ENCODE assay signal across 8 cellular contexts in genomic region chr9:34628656-34629491, GRCh38. TPM values are rescaled to one million over a fixed set of nuclear protein-coding genes. Genes with fewer than 3 reads are reported as not detected.
A peak's percentile ranks its signal among the peaks of the same experiment; 100 is the strongest.
DNase-seq lines count a peak whose midpoint lies in the region; ATAC-seq, FAIRE-seq and TF ChIP-seq lines count a peak whose summit lies in the region.

TSS of gene ARID3C (minus strand) at chr9:34629066. CDS start at chr9:34628014, 1,052 bp downstream.

- no peaks in the 10 kb centered on the region for H3K9me2 ChIP-seq in hepatocyte (replicated peaks; ENCODE audit: insufficient read depth)

- H3K9me3 ChIP-seq in hepatocyte (ENCODE audit: low read depth) = no peaks in the 10 kb centered on the region

- H3K4me1 ChIP-seq in hepatocyte (ENCODE audit: insufficient read depth) = peaks cover 4% of the 10 kb centered on the region

- H3K9me3 Mint-ChIP-seq in activated naive CD4-positive, alpha-beta T cell treated with anti-CD3 and anti-CD28 coated beads, Interleukin-2, amount 50 U/mL, for 72 hours = no peaks in the 10 kb centered on the region

- H3K27ac Mint-ChIP-seq in activated naive CD4-positive, alpha-beta T cell treated with anti-CD3 and anti-CD28 coated beads, Interleukin-2, amount 50 U/mL, for 72 hours = peak within 1 kb of the TSS in 1 of 2 donors; percentile 36

- H3K27me3 ChIP-seq in hepatocyte = peaks cover 69% of the 10 kb centered on the region

- H3K79me2 ChIP-seq in hepatocyte = no peaks in the 10 kb centered on the region

- TF ChIP-seq CTCF in hepatocyte (IDR thresholded peaks at IDR 0.05; ENCODE audit: poor library complexity) = no peak

- 5% methylated on average over 27 of the region's 69 CpGs for WGBS in hepatocyte (ENCODE audit: low lambda C conversion rate, missing lambda C conversion rate)

- ATAC-seq in activated naive CD4-positive, alpha-beta T cell treated with anti-CD3 and anti-CD28 coated beads, Interleukin-2, amount 50 U/mL, for 72 hours = peak; percentile 70 to 81
- ATAC-seq in HG02610 (IDR thresholded peaks at IDR 0.05; ENCODE audit: unreplicated experiment) (no peak), HG03280 (IDR thresholded peaks at IDR 0.05; ENCODE audit: unreplicated experiment) (no peak), HG03469 (IDR thresholded peaks at IDR 0.05; ENCODE audit: unreplicated experiment) (no peak)

- no peak within 1 kb of the TSS for H2AFZ ChIP-seq in hepatocyte

- no peaks in the 10 kb centered on the region for H3K36me3 ChIP-seq in hepatocyte (replicated peaks; ENCODE audit: insufficient read depth, low read depth)

- DNase-seq in GM18507 (ENCODE audit: extremely low spot score, insufficient read length, low read depth) (no peak), NCI-H526 treated with DMSO at 0.1 percent for 48 hours (lab: John Stamatoyannopoulos, UW) (peak; percentile 42), hepatocyte (ENCODE audit: low spot score) (peak; percentile 74)
- peak in 1 of 2 donors; percentile 57 for DNase-seq in activated naive CD4-positive, alpha-beta T cell treated with anti-CD3 and anti-CD28 coated beads, Interleukin-2, amount 50 U/mL, for 72 hours (ENCODE audit: low spot score in 2 of 2)

- H4K20me1 ChIP-seq in hepatocyte (ENCODE audit: insufficient read depth, poor library complexity, severe bottlenecking) = no peaks in the 10 kb centered on the region

- H3K4me3 ChIP-seq in hepatocyte (peak within 1 kb of the TSS; percentile 23), skin epidermis (peak within 1 kb of the TSS; percentile 2 to 42 (median 14))

- peak within 1 kb of the TSS; percentile 97 for H3K4me2 ChIP-seq in hepatocyte

- peak; percentile 5 for FAIRE-seq in GM18507 (lab: Jason Lieb, UNC)

- H3K36me3 Mint-ChIP-seq in activated naive CD4-positive, alpha-beta T cell treated with anti-CD3 and anti-CD28 coated beads, Interleukin-2, amount 50 U/mL, for 72 hours = peaks cover 0 to 6% of the 10 kb centered on the region in 2 donors

- H3K27ac ChIP-seq in hepatocyte (no peak within 1 kb of the TSS), skin epidermis (no peak within 1 kb of the TSS)

RNA-seq across cellular contexts. Expression of gene ARID3C, which starts in this region (rescaled TPM):
- 1 to 10 TPM in 1 of 2 donors, not detected in 1; 1.6 TPM for total RNA-seq in activated naive CD4-positive, alpha-beta T cell treated with anti-CD3 and anti-CD28 coated beads, Interleukin-2, amount 50 U/mL, for 72 hours
- total RNA-seq in hepatocyte = 0.27 TPM in 1 of 2 replicates, not detected in the other
- 0.21 TPM in 1 of 2 replicates, not detected in the other for polyA plus RNA-seq in hepatocyte

Comparison
In these comparisons a context has a peak if more than half of its experiments do, and no peak if none do; other contexts are left out.
1. Peak in DNase-seq, H3K4me3 ChIP-seq and H3K4me2 ChIP-seq in hepatocyte; RNA of the gene not detected or under 1 TPM.
2. ATAC-seq: peak in activated naive CD4-positive, alpha-beta T cell treated with anti-CD3 and anti-CD28 coated beads, Interleukin-2, amount 50 U/mL, for 72 hours (2 of 2); none in HG02610 (single experiment), HG03280 (single experiment) and HG03469 (single experiment).